In genomic region chr16:64534180-64534780, GRCh38 we compare ENCODE assay signal across 16 cellular contexts.
"Had no signal": no experiment of that assay in that cellular context is flagged by ENCODE, and none has a peak within 500 bp of the region (broad histone marks: within the 10 kb centered on the region; RNA-seq: fewer than 3 reads in every experiment).

No MANE protein-coding gene starts in this region.

- H3K36me3 ChIP-seq: ascending aorta, neutrophil, sigmoid colon, spleen had no signal

- DNase-seq: activated CD4-positive, alpha-beta T cell treated with anti-CD3 and anti-CD28 coated beads, Interleukin-2, amount 10 ng/mL, durations not matched to agents 24 days and 14 days; activated CD8-positive, alpha-beta T cell treated with anti-CD3 and anti-CD28 coated beads, Interleukin-2, amount 10 ng/mL, durations not matched to agents 7 days and 5 days; activated effector memory CD4-positive, alpha-beta T cell treated with anti-CD3 and anti-CD28 coated beads, Interleukin-2, amount 50 U/mL, for 16 hours; activated naive CD4-positive, alpha-beta T cell treated with anti-CD3 and anti-CD28 coated beads, Interleukin-2, amount 50 U/mL, for 16 hours; activated T-cell treated with anti-CD3 and anti-CD28 coated beads, Interleukin-2, amount 50 U/mL, for 24 hours; cerebellar nuclear complex; cortex of kidney; naive thymus-derived CD8-positive, alpha-beta T cell; sigmoid colon; spleen; stimulated activated CD4-positive, alpha-beta T cell treated with anti-CD3 and anti-CD28 coated beads, Interleukin-4, amount 100 ng/mL, for 4 hours; T-helper 9 cell; testis had no signal

- H3K4me3 ChIP-seq: ascending aorta, sigmoid colon, spleen, testis had no signal

- H3K27ac ChIP-seq: ascending aorta, neutrophil, sigmoid colon, spleen, testis had no signal

- H3K27me3 ChIP-seq: ascending aorta, neutrophil, sigmoid colon, spleen, testis had no signal

- H3K9me3 ChIP-seq: ascending aorta, neutrophil, sigmoid colon, testis had no signal

- ATAC-seq: activated CD8-positive, alpha-beta T cell treated with anti-CD3 and anti-CD28 coated beads, Interleukin-2, amount 10 ng/mL, durations not matched to agents 7 days and 5 days; naive thymus-derived CD8-positive, alpha-beta T cell; stimulated activated memory B cell treated with anti-CD40 and anti-IgM and Interleukin-4, amounts not matched to agents 10 μg/mL and 1 μg/mL and 100 μg/mL, for 72 hours had no signal

- H3K4me1 ChIP-seq: ascending aorta, sigmoid colon, spleen, testis had no signal
